1 cellular context compared by ENCODE assay signal in genomic region chr6:52815167-52816092, GRCh38.
TF ChIP-seq lines count a peak whose summit lies in the region.

No MANE protein-coding gene starts in this region.

TF ChIP-seq in HepG2, 621 proteins besides CTCF, POLR2A, EP300 and RAD21 (continued from another document and continues in another):
- TF ChIP-seq ARID5B (CRISPR knock-in tag; IDR thresholded peaks at IDR 0.05) (peak; percentile 75), ZNF788 (CRISPR knock-in tag; IDR thresholded peaks at IDR 0.05; ENCODE audit: borderline replicate concordance) (0 out of 2 replicates have a peak, but pooled peaks have one; percentile 35), ZNF280D (CRISPR knock-in tag; IDR thresholded peaks at IDR 0.05) (peak; percentile 36; the same call in 1 of the 2 replicates), PHF21A (CRISPR knock-in tag; IDR thresholded peaks at IDR 0.05) (peak; percentile 68), PTBP1 (IDR thresholded peaks at IDR 0.05; ENCODE audit: low read depth, low read length, poor library complexity, severe bottlenecking) (no peak), HMGA1 (CRISPR knock-in tag; conservative IDR thresholded peaks at IDR 0.05) (no peak), ZNF570 (CRISPR knock-in tag; IDR thresholded peaks at IDR 0.05; ENCODE audit: borderline replicate concordance) (no peak; the same call in 1 of the 2 replicates), TBX3 (IDR thresholded peaks at IDR 0.05; ENCODE audit: borderline replicate concordance) (peak; percentile 24; the same call in 1 of the 2 replicates), MAFG (CRISPR knock-in tag; IDR thresholded peaks at IDR 0.05) (no peak), MZF1 (CRISPR knock-in tag; IDR thresholded peaks at IDR 0.05; ENCODE audit: borderline replicate concordance) (no peak), RCOR2 (CRISPR knock-in tag; IDR thresholded peaks at IDR 0.05) (peak; percentile 36; the same call in 1 of the 2 replicates), RFXANK (CRISPR knock-in tag; IDR thresholded peaks at IDR 0.05) (no peak), ZBTB49 (CRISPR knock-in tag; IDR thresholded peaks at IDR 0.05; ENCODE audit: borderline replicate concordance) (no peak), ZNF816 (CRISPR knock-in tag; IDR thresholded peaks at IDR 0.05; ENCODE audit: borderline replicate concordance) (no peak), PLRG1 (conservative IDR thresholded peaks at IDR 0.05) (no peak), NFATC3 (CRISPR knock-in tag; IDR thresholded peaks at IDR 0.05) (no peak), REST (IDR thresholded peaks at IDR 0.05; ENCODE audit: borderline replicate concordance in 1 of 2, low read depth in 1 of 2, low read length in 2 of 2) (peak in 1 of 2 experiments; percentile 37; a peak in 1 of 4 replicates), TP53 (CRISPR knock-in tag; conservative IDR thresholded peaks at IDR 0.05) (no peak), FOXK2 (IDR thresholded peaks at IDR 0.05) (no peak), NFRKB (IDR thresholded peaks at IDR 0.05) (no peak), MTA3 (CRISPR knock-in tag; IDR thresholded peaks at IDR 0.05) (no peak), MXD1 (CRISPR knock-in tag; IDR thresholded peaks at IDR 0.05) (no peak), SAFB2 (CRISPR knock-in tag; IDR thresholded peaks at IDR 0.05; ENCODE audit: borderline replicate concordance, low read depth) (no peak), HES4 (CRISPR knock-in tag; IDR thresholded peaks at IDR 0.05; ENCODE audit: borderline replicate concordance) (no peak), MYPOP (CRISPR knock-in tag; IDR thresholded peaks at IDR 0.05) (no peak), GTF3A (CRISPR knock-in tag; conservative IDR thresholded peaks at IDR 0.05) (no peak), SATB2 (CRISPR knock-in tag; IDR thresholded peaks at IDR 0.05) (no peak), SMARCC2 (IDR thresholded peaks at IDR 0.05) (no peak), ZBTB46 (CRISPR knock-in tag; IDR thresholded peaks at IDR 0.05; ENCODE audit: borderline replicate concordance) (no peak), CSRNP2 (CRISPR knock-in tag; conservative IDR thresholded peaks at IDR 0.05; ENCODE audit: low read depth) (no peak), ZNF138 (CRISPR knock-in tag; IDR thresholded peaks at IDR 0.05; ENCODE audit: low read depth) (no peak), CBX2 (IDR thresholded peaks at IDR 0.05; ENCODE audit: low read depth, low read length) (no peak), CBX2 (CRISPR knock-in tag; IDR thresholded peaks at IDR 0.05; ENCODE audit: low read depth) (no peak), RBM22 (optimal IDR thresholded peaks at IDR 0.05; ENCODE audit: low read length) (no peak), ZNF577 (CRISPR knock-in tag; IDR thresholded peaks at IDR 0.05; ENCODE audit: borderline replicate concordance, low read depth) (no peak), ZMYM3 (CRISPR knock-in tag; IDR thresholded peaks at IDR 0.05) (peak; percentile 52; the same call in 1 of the 2 replicates), POGZ (CRISPR knock-in tag; IDR thresholded peaks at IDR 0.05) (peak; percentile 74), TEAD2 (CRISPR knock-in tag; IDR thresholded peaks at IDR 0.05) (no peak), BRD4 (CRISPR knock-in tag; IDR thresholded peaks at IDR 0.05) (peak; percentile 54; the same call in 1 of the 2 replicates), ZEB1 (IDR thresholded peaks at IDR 0.05; ENCODE audit: insufficient replicate concordance, low read depth) (no peak), TBP (CRISPR knock-in tag; IDR thresholded peaks at IDR 0.05) (no peak), KLF11 (CRISPR knock-in tag; IDR thresholded peaks at IDR 0.05) (no peak), SNRNP70 (IDR thresholded peaks at IDR 0.05; ENCODE audit: low read depth, low read length) (no peak), ZNF740 (CRISPR knock-in tag; IDR thresholded peaks at IDR 0.05) (no peak; the same call in 1 of the 2 replicates), ARNT (IDR thresholded peaks at IDR 0.05) (no peak), ZNF841 (CRISPR knock-in tag; IDR thresholded peaks at IDR 0.05; ENCODE audit: borderline replicate concordance) (no peak), TBL1XR1 (IDR thresholded peaks at IDR 0.05; ENCODE audit: borderline replicate concordance, low read length, partially characterized antibody) (no peak), AGO1 (IDR thresholded peaks at IDR 0.05; ENCODE audit: low read depth, low read length, poor library complexity, severe bottlenecking) (no peak), PHF8 (CRISPR knock-in tag; IDR thresholded peaks at IDR 0.05) (peak; percentile 52; the same call in 1 of the 2 replicates), ZSCAN29 (CRISPR knock-in tag; conservative IDR thresholded peaks at IDR 0.05) (0 out of 2 replicates have a peak, but pooled peaks have one; percentile 33)
